Comparison of ENCODE assay signal across 8 cellular contexts in the genomic region with DNA sequence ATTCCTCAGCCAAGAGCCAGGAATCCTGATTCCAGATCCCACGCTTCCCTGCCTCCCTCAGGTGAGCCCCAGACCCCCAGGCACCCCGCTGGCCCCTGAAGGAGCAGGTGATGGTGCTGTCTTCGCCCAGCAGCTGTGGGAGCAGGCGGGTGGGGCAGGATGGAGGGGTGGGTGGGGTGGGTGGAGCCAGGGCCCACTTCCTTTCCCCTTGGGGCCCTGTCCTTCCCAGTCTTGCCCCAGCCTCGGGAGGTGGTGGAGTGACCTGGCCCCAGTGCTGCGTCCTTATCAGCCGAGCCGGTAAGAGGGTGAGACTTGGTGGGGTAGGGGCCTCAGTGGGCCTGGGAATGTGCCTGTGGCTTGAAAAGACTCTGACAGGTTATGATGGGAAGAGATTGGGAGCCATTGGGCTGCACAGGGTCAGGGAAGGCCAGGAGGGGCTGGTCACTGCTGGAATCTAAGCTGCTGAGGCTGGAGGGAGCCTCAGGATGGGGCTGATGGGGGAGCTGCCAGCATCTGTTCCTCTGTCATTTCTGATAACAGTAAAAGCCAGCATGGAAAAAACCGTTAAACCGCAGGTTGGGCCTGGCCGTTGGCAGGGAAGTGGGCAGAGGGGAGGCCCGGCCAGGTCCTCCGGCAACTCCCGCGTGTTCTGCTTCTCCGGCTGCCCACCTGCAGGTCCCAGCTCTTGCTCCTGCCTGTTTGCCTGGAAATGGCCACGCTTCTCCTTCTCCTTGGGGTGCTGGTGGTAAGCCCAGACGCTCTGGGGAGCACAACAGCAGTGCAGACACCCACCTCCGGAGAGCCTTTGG. TPM values are rescaled to one million over a fixed set of nuclear protein-coding genes. Genes with fewer than 3 reads are reported as not detected.
A peak's percentile ranks its signal among the peaks of the same experiment; 100 is the strongest.
DNase-seq lines count a peak whose midpoint lies in the region; ATAC-seq and TF ChIP-seq lines count a peak whose summit lies in the region.

A gene with protein sequence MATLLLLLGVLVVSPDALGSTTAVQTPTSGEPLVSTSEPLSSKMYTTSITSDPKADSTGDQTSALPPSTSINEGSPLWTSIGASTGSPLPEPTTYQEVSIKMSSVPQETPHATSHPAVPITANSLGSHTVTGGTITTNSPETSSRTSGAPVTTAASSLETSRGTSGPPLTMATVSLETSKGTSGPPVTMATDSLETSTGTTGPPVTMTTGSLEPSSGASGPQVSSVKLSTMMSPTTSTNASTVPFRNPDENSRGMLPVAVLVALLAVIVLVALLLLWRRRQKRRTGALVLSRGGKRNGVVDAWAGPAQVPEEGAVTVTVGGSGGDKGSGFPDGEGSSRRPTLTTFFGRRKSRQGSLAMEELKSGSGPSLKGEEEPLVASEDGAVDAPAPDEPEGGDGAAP (plus strand): TSS at position 228 of the 809 bp plus-strand sequence. CDS start 482 bp downstream, at position 710.

- peaks cover 33% of the 10 kb centered on the region for H3K36me3 Mint-ChIP-seq in activated T-helper 1 cell treated with anti-CD3 and anti-CD28 coated beads, Interleukin-12 subunit alpha, Interleukin-12 subunit beta, Interleukin-2, Interleukin-4 antibody, amounts not matched to agents 30 ng/mL and 10 ng/mL and 1 ng/mL, durations not matched to agents 14 hours and 24 hours and 36 hours (ENCODE audit: low read depth)

- no peak for TF ChIP-seq POLR2A in NB4 (IDR thresholded peaks at IDR 0.05; ENCODE audit: extremely low read depth, insufficient read length)

- intact Hi-C loops in activated T-helper 1 cell treated with anti-CD3 and anti-CD28 coated beads, Interleukin-12 subunit alpha, Interleukin-12 subunit beta, Interleukin-2, Interleukin-4 antibody, amounts not matched to agents 30 ng/mL and 10 ng/mL and 1 ng/mL, durations not matched to agents 14 hours and 24 hours and 36 hours (cut with micrococcal nuclease): no loop called here

- H3K27me3 ChIP-seq in neural cell (ENCODE audit: insufficient read depth, low read depth, low read length): no peaks in the 10 kb centered on the region

- H3K27me3 Mint-ChIP-seq in activated T-helper 1 cell treated with anti-CD3 and anti-CD28 coated beads, Interleukin-12 subunit alpha, Interleukin-12 subunit beta, Interleukin-2, Interleukin-4 antibody, amounts not matched to agents 30 ng/mL and 10 ng/mL and 1 ng/mL, durations not matched to agents 14 hours and 24 hours and 36 hours (ENCODE audit: insufficient read depth): peaks cover 2% of the 10 kb centered on the region

- no peaks in the 10 kb centered on the region for H3K9me3 ChIP-seq in neural cell (ENCODE audit: low read length)

- no peaks in the 10 kb centered on the region for H4K20me1 ChIP-seq in neural cell (ENCODE audit: insufficient read depth)

- H3K4me1 Mint-ChIP-seq in activated T-helper 1 cell treated with anti-CD3 and anti-CD28 coated beads, Interleukin-12 subunit alpha, Interleukin-12 subunit beta, Interleukin-2, Interleukin-4 antibody, amounts not matched to agents 30 ng/mL and 10 ng/mL and 1 ng/mL, durations not matched to agents 14 hours and 24 hours and 36 hours (ENCODE audit: low read depth): peaks cover 69% of the 10 kb centered on the region

- DNase-seq in NB4 (ENCODE audit: low read depth): peak; percentile 96
- DNase-seq in activated T-helper 1 cell treated with anti-CD3 and anti-CD28 coated beads, Interleukin-12 subunit alpha, Interleukin-12 subunit beta, Interleukin-2, Interleukin-4 antibody, amounts not matched to agents 30 ng/mL and 10 ng/mL and 1 ng/mL, durations not matched to agents 14 hours and 24 hours and 36 hours (ENCODE audit: low spot score): peak; percentile 36
- no peak for DNase-seq in mesenteric fat pad (ENCODE audit: low spot score)
- no peak for DNase-seq in H4 (ENCODE audit: low spot score)
- DNase-seq in NCI-H774 (lab: John Stamatoyannopoulos, UW): no peak

- H3K9me3 Mint-ChIP-seq in activated T-helper 1 cell treated with anti-CD3 and anti-CD28 coated beads, Interleukin-12 subunit alpha, Interleukin-12 subunit beta, Interleukin-2, Interleukin-4 antibody, amounts not matched to agents 30 ng/mL and 10 ng/mL and 1 ng/mL, durations not matched to agents 14 hours and 24 hours and 36 hours: no peaks in the 10 kb centered on the region

- H3K4me3 Mint-ChIP-seq in activated T-helper 1 cell treated with anti-CD3 and anti-CD28 coated beads, Interleukin-12 subunit alpha, Interleukin-12 subunit beta, Interleukin-2, Interleukin-4 antibody, amounts not matched to agents 30 ng/mL and 10 ng/mL and 1 ng/mL, durations not matched to agents 14 hours and 24 hours and 36 hours: peak within 1 kb of the TSS; percentile 95

- no peaks in the 10 kb centered on the region for H3K36me3 ChIP-seq in neural cell (ENCODE audit: insufficient read depth, low read length)

- peak within 1 kb of the TSS; percentile 95 for H3K27ac Mint-ChIP-seq in activated T-helper 1 cell treated with anti-CD3 and anti-CD28 coated beads, Interleukin-12 subunit alpha, Interleukin-12 subunit beta, Interleukin-2, Interleukin-4 antibody, amounts not matched to agents 30 ng/mL and 10 ng/mL and 1 ng/mL, durations not matched to agents 14 hours and 24 hours and 36 hours

- TF ChIP-seq RAD21 in neural cell (conservative IDR thresholded peaks at IDR 0.05): no peak

- no peaks in the 10 kb centered on the region for H3K9me2 ChIP-seq in neural cell (ENCODE audit: insufficient read depth, low read length)

- TF ChIP-seq CTCF in GM12875 (IDR thresholded peaks at IDR 0.05; ENCODE audit: borderline replicate concordance, insufficient read depth, low read depth, low read length) (no peak), NB4 (IDR thresholded peaks at IDR 0.05; ENCODE audit: low read depth, low read length) (no peak), neural cell (IDR thresholded peaks at IDR 0.05; ENCODE audit: poor library complexity, severe bottlenecking) (no peak)

- H3F3A ChIP-seq in neural cell (ENCODE audit: insufficient read depth, low read length, poor library complexity, severe bottlenecking): no peaks in the 10 kb centered on the region

- no peak within 1 kb of the TSS for H3K9ac ChIP-seq in neural cell (ENCODE audit: low read length)

- H3K79me2 ChIP-seq in neural cell (replicated peaks; ENCODE audit: insufficient read depth, low read length): no peaks in the 10 kb centered on the region

- H3K4me3 ChIP-seq in GM12875 (ENCODE audit: low read depth, low read length) (peak within 1 kb of the TSS; percentile 88), NB4 (ENCODE audit: low read depth, low read length) (peak within 1 kb of the TSS; percentile 96), neural cell (ENCODE audit: low read length) (peak within 1 kb of the TSS; percentile 35)

- no peak for TF ChIP-seq EP300 in neural cell (conservative IDR thresholded peaks at IDR 0.05; ENCODE audit: poor library complexity, severe bottlenecking)

- peak within 1 kb of the TSS; percentile 20 for H3K27ac ChIP-seq in neural cell (ENCODE audit: low read length)

- no peak within 1 kb of the TSS for H2AFZ ChIP-seq in neural cell (ENCODE audit: low read depth, low read length)

- H3K4me2 ChIP-seq in neural cell (ENCODE audit: low read length): no peak within 1 kb of the TSS

- ATAC-seq in HG03521 (IDR thresholded peaks at IDR 0.05; ENCODE audit: unreplicated experiment): no peak

TF ChIP-seq in neural cell, 6 proteins besides CTCF, POLR2A, EP300 and RAD21:
- TF ChIP-seq POLR2AphosphoS5 (IDR thresholded peaks at IDR 0.05): no peak
TF ChIP-seq in neural cell: peak in this region for 0.

RNA-seq across cellular contexts. Expression of the gene that starts here (rescaled TPM):
- 191 and 196 TPM in 2 replicates for total RNA-seq in activated T-helper 1 cell treated with anti-CD3 and anti-CD28 coated beads, Interleukin-12 subunit alpha, Interleukin-12 subunit beta, Interleukin-2, Interleukin-4 antibody, amounts not matched to agents 30 ng/mL and 10 ng/mL and 1 ng/mL, durations not matched to agents 14 hours and 24 hours and 36 hours
- 0.09 TPM in 1 of 2 replicates, not detected in the other for polyA plus RNA-seq in neural cell
- polyA minus RNA-seq in neural cell: 0.12 and 0.24 TPM in 2 replicates
- 2.9 TPM for total RNA-seq in mesenteric fat pad
- total RNA-seq in H4 (2014; rRNA removed; shearing (Covaris generic)): 0.70 and 2.8 TPM in 2 replicates

Comparison
In these comparisons a context has a peak if more than half of its experiments do, and no peak if none do; other contexts are left out.
1. RNA of the gene that starts here (total RNA-seq): 191 to 196 TPM in activated T-helper 1 cell treated with anti-CD3 and anti-CD28 coated beads, Interleukin-12 subunit alpha, Interleukin-12 subunit beta, Interleukin-2, Interleukin-4 antibody, amounts not matched to agents 30 ng/mL and 10 ng/mL and 1 ng/mL, durations not matched to agents 14 hours and 24 hours and 36 hours; 2.9 TPM in mesenteric fat pad (single experiment) and 0.70 to 2.8 TPM in H4; every median in the first group is over 10 times any median in the second.
2. H3K4me3 ChIP-seq: peak in every context shown above with its lines; median percentile 96 in NB4; 88 in GM12875; 35 in neural cell.
3. DNase-seq: peak in NB4 (single experiment) and activated T-helper 1 cell treated with anti-CD3 and anti-CD28 coated beads, Interleukin-12 subunit alpha, Interleukin-12 subunit beta, Interleukin-2, Interleukin-4 antibody, amounts not matched to agents 30 ng/mL and 10 ng/mL and 1 ng/mL, durations not matched to agents 14 hours and 24 hours and 36 hours (single experiment); none in mesenteric fat pad (single experiment), H4 (single experiment) and NCI-H774 (single experiment).